Comparison of ENCODE assay signal across 2 cellular contexts in the genomic region with DNA sequence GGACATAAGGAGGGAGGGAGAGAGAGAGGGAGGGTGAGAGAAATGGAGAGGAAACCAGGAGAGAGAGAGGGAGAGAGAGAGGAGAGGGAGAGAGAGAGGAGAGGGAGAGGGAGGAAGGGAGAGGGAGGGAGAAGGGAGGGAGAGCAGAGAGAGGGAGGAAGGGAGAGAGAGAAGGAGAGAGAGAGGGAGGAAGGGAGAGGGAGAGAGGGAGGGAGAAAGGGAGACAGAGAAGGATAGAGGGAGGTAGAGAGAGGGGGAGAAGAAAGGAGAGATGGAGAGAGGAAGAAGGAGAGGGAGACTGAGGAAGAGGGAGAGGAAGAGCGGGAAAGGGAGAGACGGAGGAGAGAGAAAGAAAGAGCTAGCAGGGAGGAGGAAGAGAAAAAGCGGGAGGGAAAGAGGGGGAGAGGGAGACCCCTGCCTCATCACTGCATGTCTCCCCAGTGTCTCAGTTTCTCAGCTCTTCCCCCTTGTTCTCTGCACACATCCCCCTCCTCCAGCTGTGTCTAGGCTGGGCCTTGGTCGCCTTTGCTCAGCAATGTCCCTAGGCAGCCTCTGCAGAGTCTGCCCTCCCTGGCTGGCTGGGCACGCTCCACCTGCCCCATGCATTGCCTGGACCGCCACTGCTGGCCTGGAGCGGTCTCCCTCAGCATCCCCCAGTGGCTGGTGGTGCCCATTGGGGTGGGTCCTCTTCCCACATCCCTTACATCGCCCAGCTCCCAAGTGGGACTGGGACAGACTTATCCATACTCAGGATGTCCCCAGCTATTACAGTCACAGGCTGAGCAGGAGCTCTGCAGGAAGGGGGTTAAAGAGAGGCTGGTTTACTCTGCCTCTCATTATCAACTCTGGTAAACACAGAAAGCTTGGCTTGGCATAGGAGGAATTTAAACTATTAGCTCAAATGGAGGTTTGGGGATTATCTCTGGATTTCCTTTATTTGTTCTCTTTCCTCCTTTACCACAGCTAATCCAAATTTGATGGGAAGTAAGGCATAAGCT.
TF ChIP-seq lines count a peak whose summit lies in the region.

No MANE protein-coding gene starts in this region.

TF ChIP-seq in HEK293, 187 proteins besides CTCF, POLR2A, EP300 and RAD21 (continued from another document):
- TF ChIP-seq, protein P1, sequence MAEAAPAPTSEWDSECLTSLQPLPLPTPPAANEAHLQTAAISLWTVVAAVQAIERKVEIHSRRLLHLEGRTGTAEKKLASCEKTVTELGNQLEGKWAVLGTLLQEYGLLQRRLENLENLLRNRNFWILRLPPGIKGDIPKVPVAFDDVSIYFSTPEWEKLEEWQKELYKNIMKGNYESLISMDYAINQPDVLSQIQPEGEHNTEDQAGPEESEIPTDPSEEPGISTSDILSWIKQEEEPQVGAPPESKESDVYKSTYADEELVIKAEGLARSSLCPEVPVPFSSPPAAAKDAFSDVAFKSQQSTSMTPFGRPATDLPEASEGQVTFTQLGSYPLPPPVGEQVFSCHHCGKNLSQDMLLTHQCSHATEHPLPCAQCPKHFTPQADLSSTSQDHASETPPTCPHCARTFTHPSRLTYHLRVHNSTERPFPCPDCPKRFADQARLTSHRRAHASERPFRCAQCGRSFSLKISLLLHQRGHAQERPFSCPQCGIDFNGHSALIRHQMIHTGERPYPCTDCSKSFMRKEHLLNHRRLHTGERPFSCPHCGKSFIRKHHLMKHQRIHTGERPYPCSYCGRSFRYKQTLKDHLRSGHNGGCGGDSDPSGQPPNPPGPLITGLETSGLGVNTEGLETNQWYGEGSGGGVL (tag by site-specific recombination; IDR thresholded peaks at IDR 0.05), result 0 out of 2 replicates have a peak, but pooled peaks have one; percentile 43
- TF ChIP-seq ZNF785 (tag by site-specific recombination; IDR thresholded peaks at IDR 0.05) (no peak), BCL11A (tag by site-specific recombination; IDR thresholded peaks at IDR 0.05; ENCODE audit: low read depth) (no peak), OSR2 (tag by site-specific recombination; IDR thresholded peaks at IDR 0.05) (no peak), ZNF626 (tag by site-specific recombination; IDR thresholded peaks at IDR 0.05) (no peak), PRDM1 (tag by site-specific recombination; IDR thresholded peaks at IDR 0.05) (peak; percentile 79), GLIS2 (tag by site-specific recombination; IDR thresholded peaks at IDR 0.05) (no peak), KLF1 (tag by site-specific recombination; IDR thresholded peaks at IDR 0.05) (no peak)
- TF ChIP-seq, protein P2, sequence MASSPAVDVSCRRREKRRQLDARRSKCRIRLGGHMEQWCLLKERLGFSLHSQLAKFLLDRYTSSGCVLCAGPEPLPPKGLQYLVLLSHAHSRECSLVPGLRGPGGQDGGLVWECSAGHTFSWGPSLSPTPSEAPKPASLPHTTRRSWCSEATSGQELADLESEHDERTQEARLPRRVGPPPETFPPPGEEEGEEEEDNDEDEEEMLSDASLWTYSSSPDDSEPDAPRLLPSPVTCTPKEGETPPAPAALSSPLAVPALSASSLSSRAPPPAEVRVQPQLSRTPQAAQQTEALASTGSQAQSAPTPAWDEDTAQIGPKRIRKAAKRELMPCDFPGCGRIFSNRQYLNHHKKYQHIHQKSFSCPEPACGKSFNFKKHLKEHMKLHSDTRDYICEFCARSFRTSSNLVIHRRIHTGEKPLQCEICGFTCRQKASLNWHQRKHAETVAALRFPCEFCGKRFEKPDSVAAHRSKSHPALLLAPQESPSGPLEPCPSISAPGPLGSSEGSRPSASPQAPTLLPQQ (tag by site-specific recombination; IDR thresholded peaks at IDR 0.05), result no peak
TF ChIP-seq in HEK293: peak in this region for 4.

TF ChIP-seq in K562, 482 proteins besides CTCF, POLR2A, EP300 and RAD21 (continued from another document):
- TF ChIP-seq, protein P3, sequence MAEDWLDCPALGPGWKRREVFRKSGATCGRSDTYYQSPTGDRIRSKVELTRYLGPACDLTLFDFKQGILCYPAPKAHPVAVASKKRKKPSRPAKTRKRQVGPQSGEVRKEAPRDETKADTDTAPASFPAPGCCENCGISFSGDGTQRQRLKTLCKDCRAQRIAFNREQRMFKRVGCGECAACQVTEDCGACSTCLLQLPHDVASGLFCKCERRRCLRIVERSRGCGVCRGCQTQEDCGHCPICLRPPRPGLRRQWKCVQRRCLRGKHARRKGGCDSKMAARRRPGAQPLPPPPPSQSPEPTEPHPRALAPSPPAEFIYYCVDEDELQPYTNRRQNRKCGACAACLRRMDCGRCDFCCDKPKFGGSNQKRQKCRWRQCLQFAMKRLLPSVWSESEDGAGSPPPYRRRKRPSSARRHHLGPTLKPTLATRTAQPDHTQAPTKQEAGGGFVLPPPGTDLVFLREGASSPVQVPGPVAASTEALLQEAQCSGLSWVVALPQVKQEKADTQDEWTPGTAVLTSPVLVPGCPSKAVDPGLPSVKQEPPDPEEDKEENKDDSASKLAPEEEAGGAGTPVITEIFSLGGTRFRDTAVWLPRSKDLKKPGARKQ (CRISPR knock-in tag; IDR thresholded peaks at IDR 0.05), result no peak
- no peak for TF ChIP-seq ZNF24 (IDR thresholded peaks at IDR 0.05)
- TF ChIP-seq ADNP (tag; IDR thresholded peaks at IDR 0.05), result no peak
- TF ChIP-seq MCM7 (IDR thresholded peaks at IDR 0.05), result no peak
- TF ChIP-seq, protein P4, sequence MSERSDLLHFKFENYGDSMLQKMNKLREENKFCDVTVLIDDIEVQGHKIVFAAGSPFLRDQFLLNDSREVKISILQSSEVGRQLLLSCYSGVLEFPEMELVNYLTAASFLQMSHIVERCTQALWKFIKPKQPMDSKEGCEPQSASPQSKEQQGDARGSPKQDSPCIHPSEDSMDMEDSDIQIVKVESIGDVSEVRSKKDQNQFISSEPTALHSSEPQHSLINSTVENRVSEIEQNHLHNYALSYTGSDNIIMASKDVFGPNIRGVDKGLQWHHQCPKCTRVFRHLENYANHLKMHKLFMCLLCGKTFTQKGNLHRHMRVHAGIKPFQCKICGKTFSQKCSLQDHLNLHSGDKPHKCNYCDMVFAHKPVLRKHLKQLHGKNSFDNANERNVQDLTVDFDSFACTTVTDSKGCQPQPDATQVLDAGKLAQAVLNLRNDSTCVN (CRISPR knock-in tag; IDR thresholded peaks at IDR 0.05), result 0 out of 2 replicates have a peak, but pooled peaks have one; percentile 57
- TF ChIP-seq OTX1 (CRISPR knock-in tag; IDR thresholded peaks at IDR 0.05), result 0 out of 2 replicates have a peak, but pooled peaks have one; percentile 23
